6 cellular contexts compared by ENCODE assay signal in the genomic region with DNA sequence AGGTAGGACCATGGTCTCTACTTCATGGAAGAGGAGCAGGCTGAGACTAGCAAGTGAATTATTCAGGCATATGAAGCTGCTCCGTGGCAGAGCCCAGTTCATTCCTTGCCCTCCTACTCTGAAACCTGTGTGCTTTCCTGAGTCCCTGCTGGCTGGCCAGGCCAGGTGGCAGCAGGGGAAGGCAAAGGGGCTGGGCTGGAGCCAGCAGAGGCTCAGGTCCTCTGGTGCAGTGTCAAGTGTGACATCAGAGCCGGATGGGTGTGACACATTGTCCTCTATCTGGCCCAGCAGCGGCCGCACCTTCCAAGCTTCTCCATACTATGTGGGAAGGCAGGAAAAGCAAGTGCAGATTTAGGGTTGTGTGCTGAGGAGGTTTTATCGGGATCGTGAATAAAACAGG. TPM values are rescaled to one million over a fixed set of nuclear protein-coding genes. Genes with fewer than 3 reads are reported as not detected.
"Had no signal": no experiment of that assay in that cellular context is flagged by ENCODE, and none has a peak within 500 bp of the region (broad histone marks: within the 10 kb centered on the region; RNA-seq: fewer than 3 reads in every experiment).

No MANE protein-coding gene starts in this region.

RNA-seq across cellular contexts. Expression of a gene that starts 2.6 kb away (rescaled TPM):
- total RNA-seq: dermis blood vessel endothelial cell, kidney epithelial cell, natural killer cell, suprapubic skin had no signal
- polyA plus RNA-seq: fibroblast of lung, smooth muscle cell had no signal
